Comparison of ENCODE assay signal across 18 cellular contexts in genomic region chr9:19431361-19432171, GRCh38. TPM values are rescaled to one million over a fixed set of nuclear protein-coding genes. Genes with fewer than 3 reads are reported as not detected.
DNase-seq lines count a peak whose midpoint lies in the region; ATAC-seq and TF ChIP-seq lines count a peak whose summit lies in the region.
"Had no signal": no experiment of that assay in that cellular context is flagged by ENCODE, and none has a peak within 500 bp of the region (broad histone marks: within the 10 kb centered on the region; RNA-seq: fewer than 3 reads in every experiment).

No MANE protein-coding gene starts in this region.

- no peak overlapping the region for H2BK12ac ChIP-seq in neuronal stem cell (ENCODE audit: low read length)

- no peak overlapping the region for H2BK5ac ChIP-seq in neuronal stem cell (ENCODE audit: low read length)

- no peak overlapping the region for H3K27ac ChIP-seq in neuronal stem cell (replicated peaks; ENCODE audit: low read length)
- peak overlapping the region; percentile 61 to 72 for H3K27ac ChIP-seq in thoracic aorta
- H3K27ac ChIP-seq: BLaER1, cardiac muscle cell, PC-9 had no signal

- H3K18ac ChIP-seq in neuronal stem cell (ENCODE audit: low read length): peak overlapping the region; percentile 66

- WGBS in neuronal stem cell (ENCODE audit: extremely low coverage in 2 of 2, insufficient read length in 2 of 2, insufficient replicate concordance in 1 of 2), 2 donors: no CpG with 5 or more reads among the region's 14 CpGs

- H2AFZ ChIP-seq in neuronal stem cell (ENCODE audit: low read length): no peak overlapping the region
- H2AFZ ChIP-seq: PC-9 had no signal

- H3K36me3 ChIP-seq in neuronal stem cell (replicated peaks in 1 of 2; ENCODE audit: control insufficient read depth in 2 of 2, insufficient read depth in 2 of 2, low read length in 2 of 2) (peaks cover 8 to 38% of the 10 kb centered on the region in 2 donors), thoracic aorta (no peaks in the 10 kb centered on the region)
- H3K36me3 ChIP-seq: cardiac muscle cell had no signal

- no peak overlapping the region for H4K8ac ChIP-seq in neuronal stem cell (ENCODE audit: low read depth, low read length)

- TF ChIP-seq CTCF in thoracic aorta (IDR thresholded peaks at IDR 0.05): no peak

- no peak overlapping the region for H2BK15ac ChIP-seq in neuronal stem cell (ENCODE audit: low read length)

- no peak overlapping the region for H4K91ac ChIP-seq in neuronal stem cell (ENCODE audit: low read depth, low read length, poor library complexity)

- H3K4me3 ChIP-seq in neuronal stem cell (ENCODE audit: low read length in 2 of 2) (no peak overlapping the region), thoracic aorta (peak overlapping the region; percentile 2)
- H3K4me3 ChIP-seq: BLaER1, cardiac muscle cell, PC-9 had no signal

- H2BK120ac ChIP-seq in neuronal stem cell (ENCODE audit: low read depth, low read length): no peak overlapping the region

- H3K14ac ChIP-seq in neuronal stem cell (ENCODE audit: low read length): no peak overlapping the region

- H3K4me2 ChIP-seq in neuronal stem cell (ENCODE audit: insufficient read depth, low read length, poor library complexity, severe bottlenecking): no peak overlapping the region
- H3K4me2 ChIP-seq: BLaER1, PC-9 had no signal

- H3K27me3 ChIP-seq in neuronal stem cell (ENCODE audit: control insufficient read depth in 3 of 3, insufficient read depth in 3 of 3, low read depth in 1 of 3, low read length in 3 of 3) (peaks cover 0 to 1% (median 0%) of the 10 kb centered on the region in 3 experiments), thoracic aorta (replicated peaks; ENCODE audit: insufficient read depth) (no peaks in the 10 kb centered on the region)
- H3K27me3 ChIP-seq: BLaER1, cardiac muscle cell had no signal

- no peak overlapping the region for H2AK5ac ChIP-seq in neuronal stem cell (ENCODE audit: low read depth, low read length)

- H3K4ac ChIP-seq in neuronal stem cell (ENCODE audit: low read length): peak overlapping the region; percentile 27

- H3K23ac ChIP-seq in neuronal stem cell (ENCODE audit: low read depth, low read length, poor library complexity): no peak overlapping the region

- no peaks in the 10 kb centered on the region for H3K4me1 ChIP-seq in neuronal stem cell (ENCODE audit: control insufficient read depth in 2 of 2, insufficient read depth in 1 of 2, low read depth in 1 of 2, low read length in 2 of 2)
- H3K4me1 ChIP-seq in thoracic aorta (ENCODE audit: control insufficient read depth in 1 of 2, low read depth in 2 of 2): peaks cover 10 to 24% of the 10 kb centered on the region in 2 donors
- H3K4me1 ChIP-seq: BLaER1 had no signal

- H3K9me3 ChIP-seq in neuronal stem cell (replicated peaks in 1 of 2; ENCODE audit: control insufficient read depth in 2 of 2, insufficient read depth in 1 of 2, low read depth in 1 of 2, low read length in 2 of 2): peaks cover 6 to 9% of the 10 kb centered on the region in 2 donors
- H3K9me3 ChIP-seq in thoracic aorta: no peaks in the 10 kb centered on the region

- DNase-seq in astrocyte of the hippocampus (ENCODE audit: low read depth, low spot score) (peak; percentile 75), Right ventricle myocardium superior (peak; percentile 83), neuronal stem cell (ENCODE audit: low spot score) (no peak), thoracic aorta (ENCODE audit: low spot score) (peak; percentile 16), HPDE6-E6E7 (ENCODE audit: extremely low spot score) (no peak), islet precursor cell (no peak), NCI-H187 treated with DMSO at 0.1 percent for 48 hours (lab: John Stamatoyannopoulos, UW) (no peak)
- DNase-seq: activated effector memory CD4-positive, alpha-beta T cell treated with Interleukin-2 at 50 U/mL for 16 hours; DMS153; NCI-H1105; NCI-H2227 treated with DMSO at 0.1 percent for 48 hours; PC-9; stimulated activated CD4-positive, alpha-beta T cell treated with anti-CD3 and anti-CD28 coated beads, Interleukin-15, amount 100 ng/mL, for 24 hours; SW 1271 had no signal

- no peaks in the 10 kb centered on the region for H3K79me1 ChIP-seq in neuronal stem cell (ENCODE audit: low read depth, low read length)

- peak; percentile 95 for ATAC-seq in Right ventricle myocardium superior (ENCODE audit: poor library complexity)
- peak; percentile 64 for ATAC-seq in thoracic aorta (ENCODE audit: insufficient number of reproducible peaks, low FRiP score, low read depth)
- no peak for ATAC-seq in GM18519 (IDR thresholded peaks at IDR 0.05; ENCODE audit: low FRiP score, unreplicated experiment)
- ATAC-seq: WTC11 had no signal

- H3K9ac ChIP-seq in neuronal stem cell (ENCODE audit: low read depth, low read length, poor library complexity): no peak overlapping the region
- H3K9ac ChIP-seq: BLaER1 had no signal

- intact Hi-C loops in Right ventricle myocardium superior (cut with DNase I): no loop called here

RNA-seq across cellular contexts. Expression of gene ACER2, which starts 22.8 kb away (rescaled TPM):
- total RNA-seq in Right ventricle myocardium superior (3.4 TPM), thoracic aorta (1 to 10 TPM; 6.8 to 7.3 TPM)
- polyA plus RNA-seq in neuronal stem cell (2013, experiment 1 of 2): 4.5 TPM
- polyA plus RNA-seq in neuronal stem cell (2013, experiment 2 of 2): 4.6 TPM

RNA-seq across cellular contexts. Expression of gene RPS6, which starts 51.5 kb away (rescaled TPM):
- total RNA-seq in Right ventricle myocardium superior (866 TPM), thoracic aorta (100 to 1,000 TPM; 602 to 678 TPM)
- 2,885 TPM for polyA plus RNA-seq in neuronal stem cell (2013, experiment 1 of 2)
- polyA plus RNA-seq in neuronal stem cell (2013, experiment 2 of 2): 2,747 TPM

Comparison
In these comparisons a context has a peak if more than half of its experiments do, and no peak if none do; other contexts are left out.
1. DNase-seq: peak in astrocyte of the hippocampus (single experiment), Right ventricle myocardium superior (single experiment) and thoracic aorta (single experiment); none in neuronal stem cell (single experiment), HPDE6-E6E7 (single experiment), islet precursor cell (single experiment) and NCI-H187 treated with DMSO at 0.1 percent for 48 hours (single experiment).